11 cellular contexts compared by ENCODE assay signal in genomic region chrX:115234220-115234557, GRCh38. TPM values are rescaled to one million over a fixed set of nuclear protein-coding genes. Genes with fewer than 3 reads are reported as not detected.
DNase-seq lines count a peak whose midpoint lies in the region; ATAC-seq and TF ChIP-seq lines count a peak whose summit lies in the region.
"Had no signal": no experiment of that assay in that cellular context is flagged by ENCODE, and none has a peak within 500 bp of the region (broad histone marks: within the 10 kb centered on the region; RNA-seq: fewer than 3 reads in every experiment).

No MANE protein-coding gene starts in this region.

- H3K27me3 ChIP-seq in Peyer's patch (no peaks in the 10 kb centered on the region), esophagus muscularis mucosa (no peaks in the 10 kb centered on the region), upper lobe of left lung (peaks cover 0 to 10% (median 0%) of the 10 kb centered on the region in 4 donors)

- H3K9me3 Mint-ChIP-seq in neural crest cell, result no peaks in the 10 kb centered on the region
- H3K9me3 Mint-ChIP-seq in activated T-cell treated with anti-CD3 and anti-CD28 coated beads, Interleukin-2, amount 50 U/mL, for 24 hours, result no peaks in the 10 kb centered on the region
- H3K9me3 Mint-ChIP-seq: dendritic cell treated with granulocyte-macrophage colony-stimulating factor and Interleukin-4, amounts not matched to agents 40 ng/mL and 50 ng/mL, for 4 days; memory B cell had no signal

- H3K4me1 Mint-ChIP-seq in neural crest cell, result peaks cover 42% of the 10 kb centered on the region
- peaks cover 2% of the 10 kb centered on the region for H3K4me1 Mint-ChIP-seq in activated T-cell treated with anti-CD3 and anti-CD28 coated beads, Interleukin-2, amount 50 U/mL, for 24 hours (ENCODE audit: low read depth)
- H3K4me1 Mint-ChIP-seq: memory B cell had no signal

- intact Hi-C loops in esophagus muscularis mucosa (cut with DNase I), result no loop called here

- DNase-seq in Peyer's patch (no peak), esophagus muscularis mucosa (ENCODE audit: extremely low spot score) (no peak), neural crest cell (ENCODE audit: low read depth, low spot score) (no peak), upper lobe of left lung (no peak), germinal center (ENCODE audit: low spot score) (no peak)
- no peak for DNase-seq in activated CD8-positive, alpha-beta memory T cell treated with anti-CD3 and anti-CD28 coated beads for 24 hours
- DNase-seq in activated T-cell treated with anti-CD3 and anti-CD28 coated beads, Interleukin-2, amount 50 U/mL, for 24 hours, result no peak
- DNase-seq: T-helper 2 cell had no signal

- H3K9me3 ChIP-seq in Peyer's patch (no peaks in the 10 kb centered on the region), esophagus muscularis mucosa (no peaks in the 10 kb centered on the region), upper lobe of left lung (no peaks in the 10 kb centered on the region)

- H3K27me3 Mint-ChIP-seq in neural crest cell (ENCODE audit: low read depth), result no peaks in the 10 kb centered on the region
- H3K27me3 Mint-ChIP-seq in activated T-cell treated with anti-CD3 and anti-CD28 coated beads, Interleukin-2, amount 50 U/mL, for 24 hours, result peaks cover 75% of the 10 kb centered on the region

- H3K27ac Mint-ChIP-seq in neural crest cell (ENCODE audit: unreplicated experiment), result peak overlapping the region; percentile 48
- no peak overlapping the region for H3K27ac Mint-ChIP-seq in activated T-cell treated with anti-CD3 and anti-CD28 coated beads, Interleukin-2, amount 50 U/mL, for 24 hours
- H3K27ac Mint-ChIP-seq: dendritic cell treated with granulocyte-macrophage colony-stimulating factor and Interleukin-4, amounts not matched to agents 40 ng/mL and 50 ng/mL, for 4 days; memory B cell had no signal

- H3K4me1 ChIP-seq in Peyer's patch (no peaks in the 10 kb centered on the region), esophagus muscularis mucosa (peaks cover 0 to 39% (median 7%) of the 10 kb centered on the region in 4 donors), upper lobe of left lung (no peaks in the 10 kb centered on the region)

- H3K4me3 ChIP-seq in Peyer's patch, result peak overlapping the region in 3 of 4 donors; percentile 30 to 51 (median 37)
- peak overlapping the region; percentile 61 to 71 (median 64) for H3K4me3 ChIP-seq in esophagus muscularis mucosa
- peak overlapping the region in 3 of 4 donors; percentile 49 to 57 (median 57) for H3K4me3 ChIP-seq in upper lobe of left lung

- TF ChIP-seq CTCF in Peyer's patch (IDR thresholded peaks at IDR 0.05), result no peak
- TF ChIP-seq CTCF in esophagus muscularis mucosa (IDR thresholded peaks at IDR 0.05), result no peak
- no peak for TF ChIP-seq CTCF in neural crest cell (conservative IDR thresholded peaks at IDR 0.05)
- TF ChIP-seq CTCF in upper lobe of left lung (IDR thresholded peaks at IDR 0.05), result no peak

- H3K27ac ChIP-seq in Peyer's patch, result peak overlapping the region in 3 of 4 donors; percentile 19 to 70 (median 59)
- peak overlapping the region; percentile 78 to 83 (median 81) for H3K27ac ChIP-seq in esophagus muscularis mucosa (replicated peaks in 1 of 4)
- H3K27ac ChIP-seq in upper lobe of left lung, result peak overlapping the region in 3 of 4 donors; percentile 44 to 80 (median 76)

- H3K4me3 Mint-ChIP-seq in neural crest cell, result peak overlapping the region; percentile 97
- H3K4me3 Mint-ChIP-seq in activated T-cell treated with anti-CD3 and anti-CD28 coated beads, Interleukin-2, amount 50 U/mL, for 24 hours, result no peak overlapping the region
- H3K4me3 Mint-ChIP-seq: dendritic cell treated with granulocyte-macrophage colony-stimulating factor and Interleukin-4, amounts not matched to agents 40 ng/mL and 50 ng/mL, for 4 days; memory B cell had no signal

- TF ChIP-seq EP300 in esophagus muscularis mucosa (IDR thresholded peaks at IDR 0.05) (no peak), upper lobe of left lung (IDR thresholded peaks at IDR 0.05) (no peak)

- H3K36me3 ChIP-seq in Peyer's patch (no peaks in the 10 kb centered on the region), esophagus muscularis mucosa (no peaks in the 10 kb centered on the region), upper lobe of left lung (no peaks in the 10 kb centered on the region)

- no peaks in the 10 kb centered on the region for H3K36me3 Mint-ChIP-seq in neural crest cell (ENCODE audit: low read depth)
- H3K36me3 Mint-ChIP-seq in activated T-cell treated with anti-CD3 and anti-CD28 coated beads, Interleukin-2, amount 50 U/mL, for 24 hours (ENCODE audit: low read depth), result no peaks in the 10 kb centered on the region
- H3K36me3 Mint-ChIP-seq: memory B cell had no signal

- no peak for ATAC-seq in upper lobe of left lung (ENCODE audit: low FRiP score in 2 of 2)

- WGBS in esophagus muscularis mucosa, result 34% methylated on average over 8 of the region's 8 CpGs
- 3 to 24% methylated on average over 8 of the region's 8 CpGs for WGBS in upper lobe of left lung, 2 donors

- TF ChIP-seq POLR2A in Peyer's patch (IDR thresholded peaks at IDR 0.05) (no peak), esophagus muscularis mucosa (IDR thresholded peaks at IDR 0.05; ENCODE audit: low read depth) (no peak), upper lobe of left lung (IDR thresholded peaks at IDR 0.05) (no peak)

RNA-seq across cellular contexts. Expression of gene LRCH2, which starts 0.3 kb away (rescaled TPM):
- total RNA-seq in Peyer's patch, result 10 to 100 TPM in 1 of 4 donors, 1 to 10 TPM in 3; 1.6 to 11.6 (median 2.2) TPM
- 10 to 100 TPM in 2 of 4 donors, 1 to 10 TPM in 2; 9.8 to 15.9 (median 10.7) TPM for total RNA-seq in esophagus muscularis mucosa
- total RNA-seq in neural crest cell, result 16.3 and 16.4 TPM in 2 replicates
- total RNA-seq in upper lobe of left lung, result 1 to 10 TPM; 2.9 to 9.7 (median 3.5) TPM

RNA-seq across cellular contexts. Expression of gene RBMXL3, which starts 45.0 kb away (rescaled TPM):
- total RNA-seq in Peyer's patch (not detected), esophagus muscularis mucosa (not detected), neural crest cell (not detected in 2 replicates), upper lobe of left lung (not detected)
- total RNA-seq: G401 had no signal

RNA-seq across cellular contexts. Expression of gene LUZP4, which starts 55.3 kb away (rescaled TPM):
- not detected for total RNA-seq in Peyer's patch
- total RNA-seq in esophagus muscularis mucosa, result not detected
- total RNA-seq in neural crest cell, result not detected in 2 replicates
- total RNA-seq in upper lobe of left lung, result not detected
- total RNA-seq: G401 had no signal
